In genomic region chr20:3045816-3046676, GRCh38 we compare ENCODE assay signal across 1 cellular context.
TF ChIP-seq lines count a peak whose summit lies in the region.

TSS of gene MRPS26 (plus strand) at chr20:3046052. CDS start at chr20:3046069, 17 bp downstream.

TF ChIP-seq in HepG2, 621 proteins besides CTCF, POLR2A, EP300 and RAD21 (continued from another document):
- TF ChIP-seq GPBP1L1 (CRISPR knock-in tag; IDR thresholded peaks at IDR 0.05) (no peak), ZBTB40 (IDR thresholded peaks at IDR 0.05) (no peak), ZBTB40 (CRISPR knock-in tag; IDR thresholded peaks at IDR 0.05) (peak; percentile 94), SIX4 (CRISPR knock-in tag; IDR thresholded peaks at IDR 0.05) (no peak), MTF1 (CRISPR knock-in tag; IDR thresholded peaks at IDR 0.05) (no peak), ZIK1 (CRISPR knock-in tag; IDR thresholded peaks at IDR 0.05; ENCODE audit: borderline replicate concordance, low read depth) (peak; percentile 67; the same call in 1 of the 2 replicates), CENPT (CRISPR knock-in tag; IDR thresholded peaks at IDR 0.05; ENCODE audit: low read depth) (peak; percentile 96), ZNF782 (CRISPR knock-in tag; IDR thresholded peaks at IDR 0.05; ENCODE audit: borderline replicate concordance) (no peak; the same call in none of the 2 replicates), SOX6 (IDR thresholded peaks at IDR 0.05) (no peak), SOX6 (CRISPR knock-in tag; IDR thresholded peaks at IDR 0.05) (peak; percentile 52), ZFP1 (CRISPR knock-in tag; IDR thresholded peaks at IDR 0.05) (no peak), RCOR2 (CRISPR knock-in tag; IDR thresholded peaks at IDR 0.05) (no peak), THAP7 (CRISPR knock-in tag; IDR thresholded peaks at IDR 0.05) (peak; percentile 76; the same call in 1 of the 2 replicates), ZNF891 (CRISPR knock-in tag; IDR thresholded peaks at IDR 0.05) (peak; percentile 88), RNF219 (CRISPR knock-in tag; IDR thresholded peaks at IDR 0.05) (no peak), TRAFD1 (CRISPR knock-in tag; IDR thresholded peaks at IDR 0.05; ENCODE audit: borderline replicate concordance) (no peak), TAF15 (IDR thresholded peaks at IDR 0.05; ENCODE audit: low read depth, low read length, poor library complexity, severe bottlenecking) (peak; percentile 20), U2AF1 (optimal IDR thresholded peaks at IDR 0.05; ENCODE audit: low read depth, low read length) (peak; percentile 79), SAFB2 (CRISPR knock-in tag; IDR thresholded peaks at IDR 0.05; ENCODE audit: borderline replicate concordance, low read depth) (peak; percentile 99), ZNF710 (CRISPR knock-in tag; IDR thresholded peaks at IDR 0.05; ENCODE audit: borderline replicate concordance) (peak; percentile 63), ZHX2 (IDR thresholded peaks at IDR 0.05; ENCODE audit: low read depth) (peak; percentile 90), ZHX2 (CRISPR knock-in tag; IDR thresholded peaks at IDR 0.05; ENCODE audit: borderline replicate concordance) (peak; percentile 66; the same call in 1 of the 2 replicates), MTA1 (CRISPR knock-in tag; IDR thresholded peaks at IDR 0.05; ENCODE audit: borderline replicate concordance) (peak; percentile 92; the same call in 1 of the 2 replicates), MIXL1 (CRISPR knock-in tag; IDR thresholded peaks at IDR 0.05) (0 out of 2 replicates have a peak, but pooled peaks have one; percentile 21), MIER3 (CRISPR knock-in tag; IDR thresholded peaks at IDR 0.05; ENCODE audit: borderline replicate concordance) (peak; percentile 25; the same call in 1 of the 2 replicates), MLLT10 (CRISPR knock-in tag; IDR thresholded peaks at IDR 0.05) (no peak), DMAP1 (CRISPR knock-in tag; IDR thresholded peaks at IDR 0.05) (peak; percentile 99), CERS6 (CRISPR knock-in tag; IDR thresholded peaks at IDR 0.05) (no peak), ZNF839 (CRISPR knock-in tag; IDR thresholded peaks at IDR 0.05; ENCODE audit: borderline replicate concordance) (0 out of 2 replicates have a peak, but pooled peaks have one; percentile 26)
